In the genomic region with DNA sequence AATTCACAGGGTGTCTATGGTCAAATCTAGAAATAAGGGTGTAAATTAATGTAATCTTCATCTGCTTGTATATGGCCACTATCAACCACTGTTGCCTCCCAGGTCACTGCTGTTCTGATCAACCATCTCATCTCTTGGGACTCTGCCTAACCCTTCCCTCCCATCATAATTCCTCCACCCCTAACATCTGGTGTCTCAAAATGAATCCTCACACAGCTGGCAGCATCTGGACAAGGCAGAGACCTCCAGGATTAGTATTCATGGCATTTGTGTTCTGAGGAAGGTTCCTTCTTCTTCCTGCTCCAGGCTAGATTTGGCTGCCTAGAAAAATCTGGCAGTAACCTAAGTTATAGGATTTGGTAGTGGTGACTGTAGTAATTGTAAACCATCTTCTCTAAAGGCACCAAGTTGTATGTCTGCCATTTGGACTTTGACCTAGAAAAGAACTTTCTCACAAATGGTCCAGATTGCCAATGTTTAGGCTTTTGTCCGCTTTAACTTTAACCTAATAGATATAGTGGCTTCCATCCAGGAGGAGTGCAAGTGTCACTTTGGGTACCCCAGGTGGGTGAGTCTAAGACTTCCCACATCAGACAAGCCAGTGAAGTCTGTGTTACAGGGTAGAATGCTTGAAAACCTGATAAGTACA, we compare ENCODE assay signal across 18 cellular contexts. TPM values are rescaled to one million over a fixed set of nuclear protein-coding genes. Genes with fewer than 3 reads are reported as not detected.
DNase-seq lines count a peak whose midpoint lies in the region; ATAC-seq and TF ChIP-seq lines count a peak whose summit lies in the region.
"Had no signal": no experiment of that assay in that cellular context is flagged by ENCODE, and none has a peak within 500 bp of the region (broad histone marks: within the 10 kb centered on the region; RNA-seq: fewer than 3 reads in every experiment).

No MANE protein-coding gene starts in this region.

- ATAC-seq in GM21447 (IDR thresholded peaks at IDR 0.05; ENCODE audit: unreplicated experiment) (no peak), HG02642 (IDR thresholded peaks at IDR 0.05; ENCODE audit: poor library complexity, unreplicated experiment) (no peak)
- ATAC-seq in activated naive CD8-positive, alpha-beta T cell treated with anti-CD3 and anti-CD28 coated beads, Interleukin-2, amount 50 U/mL, for 24 hours: no peak
- ATAC-seq: mucosa of descending colon, psoas muscle had no signal

- H3K9me3 Mint-ChIP-seq in Calu3 (ENCODE audit: low read depth, unreplicated experiment) (no peaks in the 10 kb centered on the region), osteocyte (ENCODE audit: unreplicated experiment) (peaks cover 12% of the 10 kb centered on the region)
- H3K9me3 Mint-ChIP-seq in activated naive CD8-positive, alpha-beta T cell treated with anti-CD3 and anti-CD28 coated beads, Interleukin-2, amount 50 U/mL, for 24 hours: peaks cover 8% of the 10 kb centered on the region

- H3K27me3 Mint-ChIP-seq in Calu3 (ENCODE audit: unreplicated experiment) (no peaks in the 10 kb centered on the region), osteocyte (ENCODE audit: unreplicated experiment) (no peaks in the 10 kb centered on the region)
- peaks cover 28% of the 10 kb centered on the region for H3K27me3 Mint-ChIP-seq in activated naive CD8-positive, alpha-beta T cell treated with anti-CD3 and anti-CD28 coated beads, Interleukin-2, amount 50 U/mL, for 24 hours

- peaks cover 14% of the 10 kb centered on the region for H3K4me1 Mint-ChIP-seq in Calu3 (ENCODE audit: low read depth, unreplicated experiment)
- H3K4me1 Mint-ChIP-seq in osteocyte (ENCODE audit: unreplicated experiment): peaks cover 46% of the 10 kb centered on the region
- peaks cover 14% of the 10 kb centered on the region for H3K4me1 Mint-ChIP-seq in activated naive CD8-positive, alpha-beta T cell treated with anti-CD3 and anti-CD28 coated beads, Interleukin-2, amount 50 U/mL, for 24 hours

- H3K27ac Mint-ChIP-seq in Calu3 (ENCODE audit: unreplicated experiment) (peak overlapping the region; percentile 83), osteocyte (ENCODE audit: unreplicated experiment) (peak overlapping the region; percentile 92)
- no peak overlapping the region for H3K27ac Mint-ChIP-seq in activated naive CD8-positive, alpha-beta T cell treated with anti-CD3 and anti-CD28 coated beads, Interleukin-2, amount 50 U/mL, for 24 hours
- H3K27ac Mint-ChIP-seq: IgD-negative memory B cell had no signal

- CTCF ChIA-PET in Calu3 (lab: Charles Lee): interaction anchor here (0.7 kb wide), 1 partner anchor 18 kb away, joined by 3 read pairs; no protein-coding TSS in a partner anchor

- no peak for TF ChIP-seq CTCF in Calu3 (IDR thresholded peaks at IDR 0.05; ENCODE audit: unreplicated experiment)
- no peak for TF ChIP-seq CTCF in osteocyte (IDR thresholded peaks at IDR 0.05)

- no peak for DNase-seq in Calu3
- DNase-seq in NCI-H69 (lab: John Stamatoyannopoulos, UW): peak; percentile 26
- no peak for DNase-seq in epithelial cell of prostate (ENCODE audit: low read depth, low spot score)
- no peak for DNase-seq in osteocyte (ENCODE audit: extremely low spot score, unreplicated experiment)
- no peak for DNase-seq in A172 (ENCODE audit: low spot score)
- no peak for DNase-seq in activated naive CD8-positive, alpha-beta T cell treated with anti-CD3 and anti-CD28 coated beads, Interleukin-2, amount 50 U/mL, for 24 hours
- DNase-seq: activated gamma-delta T cell treated with Interleukin-2 at 50 U/mL for 16 hours; caudate nucleus; NCI-H1105; NCI-H524 treated with DMSO at 0.1 percent for 48 hours; psoas muscle; SHP77 treated with DMSO at 0.1 percent for 48 hours; stimulated activated CD8-positive, alpha-beta memory T cell treated with anti-CD3 and anti-CD28 coated beads, Interleukin-4, amount 100 ng/mL, for 48 hours had no signal

- no TSS peak for BruUV-seq in Calu3 (replicated peaks; lab: Mats Ljungman, UMichigan)

- H3K27ac ChIP-seq in epithelial cell of prostate: peak overlapping the region; percentile 92
- H3K27ac ChIP-seq: C4-2B, psoas muscle had no signal

- intact Hi-C loops in Calu3 (cut with micrococcal nuclease; ENCODE audit: unreplicated experiment): loop anchor here (5.0 kb wide), 2 partner anchors 73 to 97 kb away; no protein-coding TSS in a partner anchor

- H3K36me3 Mint-ChIP-seq in Calu3 (ENCODE audit: insufficient read depth, unreplicated experiment): peaks cover 22% of the 10 kb centered on the region
- peaks cover 4% of the 10 kb centered on the region for H3K36me3 Mint-ChIP-seq in osteocyte (ENCODE audit: unreplicated experiment)
- no peaks in the 10 kb centered on the region for H3K36me3 Mint-ChIP-seq in activated naive CD8-positive, alpha-beta T cell treated with anti-CD3 and anti-CD28 coated beads, Interleukin-2, amount 50 U/mL, for 24 hours (ENCODE audit: low read depth)

- H3K4me3 Mint-ChIP-seq in Calu3 (ENCODE audit: low read depth, unreplicated experiment) (peak overlapping the region; percentile 30), osteocyte (ENCODE audit: unreplicated experiment) (no peak overlapping the region)
- no peak overlapping the region for H3K4me3 Mint-ChIP-seq in activated naive CD8-positive, alpha-beta T cell treated with anti-CD3 and anti-CD28 coated beads, Interleukin-2, amount 50 U/mL, for 24 hours

RNA-seq across cellular contexts. Expression of a gene that starts 3.2 kb away (rescaled TPM):
- 19.5 and 20.7 TPM in 2 replicates for total RNA-seq in Calu3 (2022)
- 295 and 312 TPM in 2 replicates for total RNA-seq in osteocyte
- 15.5 and 21.3 TPM in 2 replicates for total RNA-seq in A172 (2014; rRNA removed; shearing (Covaris generic))

Comparison
In these comparisons a context has a peak if more than half of its experiments do, and no peak if none do; other contexts are left out.
1. RNA of a gene that starts 3.2 kb away (total RNA-seq): 295 to 312 TPM in osteocyte; 15.5 to 21.3 TPM in A172 and 19.5 to 20.7 TPM in Calu3; every median in the first group is over 10 times any median in the second.